ENCODE assay signal across 11 cellular contexts in the genomic region with DNA sequence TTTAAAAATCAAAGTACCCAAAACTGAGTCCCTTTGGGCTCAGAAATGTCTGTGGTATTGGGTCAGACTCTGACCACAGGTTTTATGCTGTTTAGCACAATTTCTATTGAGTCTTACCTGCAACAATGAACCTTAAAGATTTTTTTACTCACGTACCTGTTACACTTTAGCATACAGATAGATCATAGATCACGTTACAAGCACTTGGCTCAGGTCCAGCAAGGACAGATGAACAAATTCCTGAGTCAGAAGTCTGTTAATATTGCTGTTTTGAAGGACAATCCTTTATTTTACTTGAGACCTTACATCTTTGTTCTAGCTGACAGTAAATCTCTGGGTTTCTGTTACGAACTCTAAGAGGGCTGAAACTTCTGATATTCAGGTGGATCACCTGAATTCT. TPM values are rescaled to one million over a fixed set of nuclear protein-coding genes. Genes with fewer than 3 reads are reported as not detected.
DNase-seq lines count a peak whose midpoint lies in the region; ATAC-seq and TF ChIP-seq lines count a peak whose summit lies in the region.
"Had no signal": no experiment of that assay in that cellular context is flagged by ENCODE, and none has a peak within 500 bp of the region (broad histone marks: within the 10 kb centered on the region; RNA-seq: fewer than 3 reads in every experiment).

No MANE protein-coding gene starts in this region.

- H3K36me3 ChIP-seq in CD4-positive, alpha-beta memory T cell (ENCODE audit: insufficient read depth, low read length) = peaks cover 94% of the 10 kb centered on the region

- no peak for ATAC-seq in WTC11
- ATAC-seq: body of pancreas had no signal

- H3K4me1 Mint-ChIP-seq in CD4-positive, alpha-beta memory T cell = peaks cover 17 to 35% (median 20%) of the 10 kb centered on the region in 4 donors
- H3K4me1 Mint-ChIP-seq in WTC11 = no peaks in the 10 kb centered on the region; the same call in 1 of the 2 replicates
- peaks cover 7% of the 10 kb centered on the region for H3K4me1 Mint-ChIP-seq in type B pancreatic cell (ENCODE audit: unreplicated experiment)

- no peaks in the 10 kb centered on the region for H3K9me3 Mint-ChIP-seq in CD4-positive, alpha-beta memory T cell
- H3K9me3 Mint-ChIP-seq in WTC11 = no peaks in the 10 kb centered on the region
- no peaks in the 10 kb centered on the region for H3K9me3 Mint-ChIP-seq in type B pancreatic cell

- H3K4me3 Mint-ChIP-seq in CD4-positive, alpha-beta memory T cell = no peak overlapping the region
- no peak overlapping the region for H3K4me3 Mint-ChIP-seq in WTC11
- H3K4me3 Mint-ChIP-seq in type B pancreatic cell = no peak overlapping the region

- H3K27ac ChIP-seq in CD4-positive, alpha-beta memory T cell (ENCODE audit: low read depth, low read length) = no peak overlapping the region
- H3K27ac ChIP-seq: body of pancreas had no signal

- peak overlapping the region in 4 of 7 donors; percentile 8 to 51 (median 47) for H3K27ac Mint-ChIP-seq in CD4-positive, alpha-beta memory T cell
- H3K27ac Mint-ChIP-seq in WTC11 (0 out of 2 replicates have a peak overlapping the region, but pooled peaks have one; percentile 11), type B pancreatic cell (no peak overlapping the region)

- peaks cover 73 to 92% of the 10 kb centered on the region in 2 donors for H3K36me3 Mint-ChIP-seq in CD4-positive, alpha-beta memory T cell
- H3K36me3 Mint-ChIP-seq in WTC11 = peaks cover 50% of the 10 kb centered on the region
- peaks cover 16% of the 10 kb centered on the region for H3K36me3 Mint-ChIP-seq in type B pancreatic cell

- no peaks in the 10 kb centered on the region for H3K27me3 ChIP-seq in CD4-positive, alpha-beta memory T cell (ENCODE audit: insufficient read depth, low read length)
- H3K27me3 ChIP-seq: body of pancreas had no signal

- CTCF ChIA-PET in CD4-positive, alpha-beta memory T cell (lab: Charles Lee; ENCODE audit: partially characterized antibody) = interaction anchor here (1.0 to 29.4 kb wide), 2 partner anchors 8 to 28 kb away, joined by 3 to 680 read pairs; a partner anchor contains a TSS
- CTCF ChIA-PET in WTC11 (lab: Charles Lee) = interaction anchor here (0.9 kb wide), 1 partner anchor 36 kb away, joined by 3 read pairs; no protein-coding TSS in a partner anchor

- DNase-seq in DMS 273 (lab: John Stamatoyannopoulos, UW; ENCODE audit: unreplicated experiment) (peak; percentile 52), DMS 273 treated with DMSO at 0.1 percent for 48 hours (lab: John Stamatoyannopoulos, UW) (no peak), WTC11 (ENCODE audit: low spot score) (no peak), iris pigment epithelial cell (ENCODE audit: low read depth) (peak; percentile 55), type B pancreatic cell (ENCODE audit: extremely low spot score, unreplicated experiment) (no peak), NCI-H1694 (lab: John Stamatoyannopoulos, UW) (no peak)
- DNase-seq in CD4-positive, alpha-beta memory T cell = no peak
- no peak for DNase-seq in activated effector memory CD4-positive, alpha-beta T cell treated with Interleukin-2 at 50 U/mL for 16 hours
- DNase-seq: DND-41; stimulated activated naive CD4-positive, alpha-beta T cell had no signal

- POLR2A ChIA-PET in CD4-positive, alpha-beta memory T cell (lab: Charles Lee; ENCODE audit: partially characterized antibody) = interaction anchor here (34.3 to 44.5 kb wide), 2 partner anchors 2 to 19 kb away, joined by 1508 read pairs; a partner anchor contains a TSS
- POLR2A ChIA-PET in WTC11 (lab: Charles Lee) = no interaction called here

- no peak overlapping the region for H3K4me3 ChIP-seq in CD4-positive, alpha-beta memory T cell (ENCODE audit: low read length in 2 of 2)
- H3K4me3 ChIP-seq: body of pancreas had no signal

- peaks cover 1% of the 10 kb centered on the region for H3K4me1 ChIP-seq in CD4-positive, alpha-beta memory T cell (ENCODE audit: insufficient read depth, low read length)

- H3K9me3 ChIP-seq in CD4-positive, alpha-beta memory T cell (ENCODE audit: control insufficient read depth in 1 of 2, low read length in 2 of 2) = no peaks in the 10 kb centered on the region
- H3K9me3 ChIP-seq: body of pancreas had no signal

- intact Hi-C loops in CD4-positive, alpha-beta memory T cell (cut with micrococcal nuclease) = no loop called here

- H3K27me3 Mint-ChIP-seq in CD4-positive, alpha-beta memory T cell = no peaks in the 10 kb centered on the region
- H3K27me3 Mint-ChIP-seq in WTC11 (ENCODE audit: low read depth) = no peaks in the 10 kb centered on the region
- no peaks in the 10 kb centered on the region for H3K27me3 Mint-ChIP-seq in type B pancreatic cell

- TF ChIP-seq CTCF in WTC11 (IDR thresholded peaks at IDR 0.05) (no peak), type B pancreatic cell (conservative IDR thresholded peaks at IDR 0.05) (no peak)

TF ChIP-seq in WTC11, 78 proteins besides CTCF, POLR2A, EP300 and RAD21 (continues in another document):
- TF ChIP-seq NR1H2 (CRISPR knock-in tag; IDR thresholded peaks at IDR 0.05) (no peak), HMGA2 (CRISPR knock-in tag; IDR thresholded peaks at IDR 0.05) (no peak), KAT7 (CRISPR knock-in tag; IDR thresholded peaks at IDR 0.05; ENCODE audit: borderline replicate concordance) (no peak), ZNF219 (CRISPR knock-in tag; IDR thresholded peaks at IDR 0.05; ENCODE audit: borderline replicate concordance) (no peak), ETV6 (CRISPR knock-in tag; IDR thresholded peaks at IDR 0.05) (no peak), ATF1 (CRISPR knock-in tag; IDR thresholded peaks at IDR 0.05) (no peak), NR3C1 (CRISPR knock-in tag; conservative IDR thresholded peaks at IDR 0.05; ENCODE audit: low read depth) (no peak), GTF2I (CRISPR knock-in tag; conservative IDR thresholded peaks at IDR 0.05) (no peak), GRHL2 (CRISPR knock-in tag; IDR thresholded peaks at IDR 0.05; ENCODE audit: insufficient replicate concordance, severe bottlenecking) (no peak), FOXJ3 (CRISPR knock-in tag; IDR thresholded peaks at IDR 0.05; ENCODE audit: borderline replicate concordance) (no peak), ZNF263 (CRISPR knock-in tag; IDR thresholded peaks at IDR 0.05; ENCODE audit: low read depth) (no peak), TEAD1 (CRISPR knock-in tag; IDR thresholded peaks at IDR 0.05) (no peak), ELF4 (CRISPR knock-in tag; IDR thresholded peaks at IDR 0.05; ENCODE audit: low read depth) (no peak), TEAD4 (CRISPR knock-in tag; IDR thresholded peaks at IDR 0.05) (no peak)
- TF ChIP-seq, protein P1, sequence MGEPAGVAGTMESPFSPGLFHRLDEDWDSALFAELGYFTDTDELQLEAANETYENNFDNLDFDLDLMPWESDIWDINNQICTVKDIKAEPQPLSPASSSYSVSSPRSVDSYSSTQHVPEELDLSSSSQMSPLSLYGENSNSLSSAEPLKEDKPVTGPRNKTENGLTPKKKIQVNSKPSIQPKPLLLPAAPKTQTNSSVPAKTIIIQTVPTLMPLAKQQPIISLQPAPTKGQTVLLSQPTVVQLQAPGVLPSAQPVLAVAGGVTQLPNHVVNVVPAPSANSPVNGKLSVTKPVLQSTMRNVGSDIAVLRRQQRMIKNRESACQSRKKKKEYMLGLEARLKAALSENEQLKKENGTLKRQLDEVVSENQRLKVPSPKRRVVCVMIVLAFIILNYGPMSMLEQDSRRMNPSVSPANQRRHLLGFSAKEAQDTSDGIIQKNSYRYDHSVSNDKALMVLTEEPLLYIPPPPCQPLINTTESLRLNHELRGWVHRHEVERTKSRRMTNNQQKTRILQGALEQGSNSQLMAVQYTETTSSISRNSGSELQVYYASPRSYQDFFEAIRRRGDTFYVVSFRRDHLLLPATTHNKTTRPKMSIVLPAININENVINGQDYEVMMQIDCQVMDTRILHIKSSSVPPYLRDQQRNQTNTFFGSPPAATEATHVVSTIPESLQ (CRISPR knock-in tag; IDR thresholded peaks at IDR 0.05) = no peak
- TF ChIP-seq, protein P2, sequence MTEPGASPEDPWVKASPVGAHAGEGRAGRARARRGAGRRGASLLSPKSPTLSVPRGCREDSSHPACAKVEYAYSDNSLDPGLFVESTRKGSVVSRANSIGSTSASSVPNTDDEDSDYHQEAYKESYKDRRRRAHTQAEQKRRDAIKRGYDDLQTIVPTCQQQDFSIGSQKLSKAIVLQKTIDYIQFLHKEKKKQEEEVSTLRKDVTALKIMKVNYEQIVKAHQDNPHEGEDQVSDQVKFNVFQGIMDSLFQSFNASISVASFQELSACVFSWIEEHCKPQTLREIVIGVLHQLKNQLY (CRISPR knock-in tag; IDR thresholded peaks at IDR 0.05) = no peak

RNA-seq across cellular contexts. Expression of a gene that starts 12.8 kb away (rescaled TPM):
- total RNA-seq in CD4-positive, alpha-beta memory T cell = 10 to 100 TPM; 51.9 to 55.8 TPM
- 10 to 100 TPM; 22.4 to 25.2 TPM for polyA plus RNA-seq in CD4-positive, alpha-beta memory T cell
- 20.5 to 22.6 TPM (median 20.7 TPM) in 3 replicates for total RNA-seq in WTC11 (2021)
- 17.3 and 21.7 TPM in 2 replicates for total RNA-seq in type B pancreatic cell (ENCODE audit: low replicate concordance)

RNA-seq across cellular contexts. Expression of a gene that starts 12.9 kb away (rescaled TPM):
- total RNA-seq in CD4-positive, alpha-beta memory T cell = 100 to 1,000 TPM in 1 of 2 experiments, 10 to 100 TPM in 1; 98.4 to 104 TPM
- 10 to 100 TPM; 28.3 to 30.6 TPM for polyA plus RNA-seq in CD4-positive, alpha-beta memory T cell
- 50.3 to 59.3 TPM (median 52.5 TPM) in 3 replicates for total RNA-seq in WTC11 (2021)
- total RNA-seq in type B pancreatic cell (ENCODE audit: low replicate concordance) = 39.1 and 66.9 TPM in 2 replicates

RNA-seq across cellular contexts. Expression of a gene that starts 33.6 kb away (rescaled TPM):
- total RNA-seq in CD4-positive, alpha-beta memory T cell = 100 to 1,000 TPM; 190 to 194 TPM
- polyA plus RNA-seq in CD4-positive, alpha-beta memory T cell = 10 to 100 TPM; 14.4 to 21.1 TPM
- total RNA-seq in WTC11 (2021) = 27.4 TPM in 3 replicates
- total RNA-seq in type B pancreatic cell (ENCODE audit: low replicate concordance) = 41.1 and 47.3 TPM in 2 replicates

RNA-seq across cellular contexts. Expression of a gene that starts 52.7 kb away (rescaled TPM):
- total RNA-seq in CD4-positive, alpha-beta memory T cell = 10 to 100 TPM; 12.0 to 13.3 TPM
- 10 to 100 TPM in 1 of 2 donors, 1 to 10 TPM in 1; 6.6 to 10.8 TPM for polyA plus RNA-seq in CD4-positive, alpha-beta memory T cell
- total RNA-seq in WTC11 (2021) (9.4 to 10.2 TPM (median 9.8 TPM) in 3 replicates), type B pancreatic cell (ENCODE audit: low replicate concordance) (20.1 and 22.1 TPM in 2 replicates)

Comparison
In these comparisons a context has a peak if more than half of its experiments do, and no peak if none do; other contexts are left out.
1. DNase-seq: peak in DMS 273 (single experiment) and iris pigment epithelial cell (single experiment); none in DMS 273 treated with DMSO at 0.1 percent for 48 hours (single experiment), CD4-positive, alpha-beta memory T cell (0 of 5), WTC11 (single experiment), type B pancreatic cell (single experiment), NCI-H1694 (single experiment) and activated effector memory CD4-positive, alpha-beta T cell treated with Interleukin-2 at 50 U/mL for 16 hours (single experiment).